Comparison of ENCODE assay signal across 12 cellular contexts in the genomic region with DNA sequence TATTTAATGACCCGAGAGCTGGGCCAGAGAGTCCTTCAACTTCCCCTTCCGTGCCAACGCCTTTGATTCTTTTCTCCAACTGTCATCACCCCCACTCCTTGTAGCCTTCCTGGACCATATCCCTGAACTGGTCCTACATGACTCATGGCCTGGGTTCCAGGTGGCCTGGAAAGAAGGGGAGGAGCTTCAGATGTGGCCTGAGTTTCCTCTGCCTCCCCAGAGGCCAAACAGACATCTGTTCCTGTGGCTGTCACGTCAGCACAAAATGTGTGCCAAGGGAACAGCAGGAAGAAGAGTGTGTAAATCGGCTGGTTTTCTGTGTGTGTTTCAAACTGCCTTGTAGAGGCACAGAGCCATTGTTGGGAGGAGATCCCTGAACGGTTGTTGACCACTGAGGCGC. TPM values are rescaled to one million over a fixed set of nuclear protein-coding genes. Genes with fewer than 3 reads are reported as not detected.
DNase-seq lines count a peak whose midpoint lies in the region; ATAC-seq and TF ChIP-seq lines count a peak whose summit lies in the region.
"Had no signal": no experiment of that assay in that cellular context is flagged by ENCODE, and none has a peak within 500 bp of the region (broad histone marks: within the 10 kb centered on the region; RNA-seq: fewer than 3 reads in every experiment).

No MANE protein-coding gene starts in this region.

- H3K27ac ChIP-seq in MM.1S (ENCODE audit: low read length) = no peak overlapping the region

- no peak overlapping the region for H3K9ac ChIP-seq in MM.1S (ENCODE audit: low read length)

- H3K4me3 ChIP-seq in MM.1S (ENCODE audit: low read length) = no peak overlapping the region
- H3K4me3 ChIP-seq in astrocyte of the spinal cord (ENCODE audit: low read depth, low read length) = no peak overlapping the region

- H3K36me3 ChIP-seq in MM.1S (replicated peaks; ENCODE audit: insufficient read depth, low read length) = no peaks in the 10 kb centered on the region

- H3K4me1 ChIP-seq in MM.1S (ENCODE audit: low read length) = peaks cover 6% of the 10 kb centered on the region

- H3K4me1 Mint-ChIP-seq in endothelial cell (ENCODE audit: unreplicated experiment) = peaks cover 3% of the 10 kb centered on the region
- H3K4me1 Mint-ChIP-seq: CD8-positive, alpha-beta memory T cell had no signal

- no peak for ATAC-seq in HG02885 (IDR thresholded peaks at IDR 0.05; ENCODE audit: poor library complexity, unreplicated experiment)

- no peaks in the 10 kb centered on the region for H3K9me3 ChIP-seq in MM.1S (replicated peaks; ENCODE audit: insufficient read depth, low read length)

- H3K9me2 ChIP-seq in MM.1S (replicated peaks; ENCODE audit: insufficient read depth, low read length) = no peaks in the 10 kb centered on the region

- peaks cover 6% of the 10 kb centered on the region for H3K9me3 Mint-ChIP-seq in endothelial cell (ENCODE audit: unreplicated experiment)

- TF ChIP-seq CTCF in MM.1S (IDR thresholded peaks at IDR 0.05; ENCODE audit: low read length) (no peak), astrocyte of the spinal cord (IDR thresholded peaks at IDR 0.05; ENCODE audit: low read depth, low read length) (no peak), endothelial cell (IDR thresholded peaks at IDR 0.05; ENCODE audit: unreplicated experiment) (no peak)

- H3K4me2 ChIP-seq in MM.1S (ENCODE audit: low read depth, low read length) = no peak overlapping the region

- in situ Hi-C loops in astrocyte of the spinal cord (cut with HindIII; ENCODE audit: low sequenced_read_pairs) = no loop called here

- no peaks in the 10 kb centered on the region for H4K20me1 ChIP-seq in MM.1S (ENCODE audit: insufficient read depth, low read length)

- no peaks in the 10 kb centered on the region for H3K79me2 ChIP-seq in MM.1S (ENCODE audit: low read length)

- peaks cover 8% of the 10 kb centered on the region for H3K36me3 Mint-ChIP-seq in endothelial cell (ENCODE audit: low read depth, unreplicated experiment)
- H3K36me3 Mint-ChIP-seq: CD8-positive, alpha-beta memory T cell had no signal

- no peaks in the 10 kb centered on the region for H3F3A ChIP-seq in MM.1S (ENCODE audit: insufficient read depth, low read length)

- H2AFZ ChIP-seq in MM.1S (ENCODE audit: low read length) = peak overlapping the region; percentile 8; the same call in 1 of the 2 replicates

- H3K4me3 Mint-ChIP-seq in endothelial cell (ENCODE audit: unreplicated experiment) = no peak overlapping the region
- H3K4me3 Mint-ChIP-seq: CD8-positive, alpha-beta memory T cell had no signal

- H3K27ac Mint-ChIP-seq in endothelial cell (ENCODE audit: unreplicated experiment) = no peak overlapping the region
- H3K27ac Mint-ChIP-seq: CD8-positive, alpha-beta memory T cell had no signal

- DNase-seq in AG08396 (ENCODE audit: low spot score) (peak; percentile 45), MM.1S (no peak), astrocyte of the spinal cord (ENCODE audit: low read depth, low spot score) (peak; percentile 87), kidney tubule cell (ENCODE audit: low spot score) (peak; percentile 98), endothelial cell (ENCODE audit: low spot score) (no peak), cerebellar cortex (ENCODE audit: low spot score) (no peak), HuH-7.5 (ENCODE audit: low spot score) (no peak)
- DNase-seq: activated T-cell treated with anti-CD3 and anti-CD28 coated beads for 4 hours; CD8-positive, alpha-beta memory T cell; NCI-H1105 treated with DMSO at 0.1 percent for 48 hours; T-helper 1 cell had no signal

- no peaks in the 10 kb centered on the region for H3K27me3 ChIP-seq in MM.1S (replicated peaks; ENCODE audit: insufficient read depth, low read length)

- no peaks in the 10 kb centered on the region for H3K27me3 Mint-ChIP-seq in endothelial cell (ENCODE audit: unreplicated experiment)

RNA-seq across cellular contexts. Expression of a gene that starts 24.9 kb away (rescaled TPM):
- total RNA-seq in endothelial cell (ENCODE audit: unreplicated experiment) = 66.8 TPM

Comparison
In these comparisons a context has a peak if more than half of its experiments do, and no peak if none do; other contexts are left out.
1. DNase-seq: peak in AG08396 (single experiment), astrocyte of the spinal cord (single experiment) and kidney tubule cell (single experiment); none in MM.1S (single experiment), endothelial cell (single experiment), cerebellar cortex (single experiment) and HuH-7.5 (single experiment).